33 cellular contexts compared by ENCODE assay signal in the genomic region with DNA sequence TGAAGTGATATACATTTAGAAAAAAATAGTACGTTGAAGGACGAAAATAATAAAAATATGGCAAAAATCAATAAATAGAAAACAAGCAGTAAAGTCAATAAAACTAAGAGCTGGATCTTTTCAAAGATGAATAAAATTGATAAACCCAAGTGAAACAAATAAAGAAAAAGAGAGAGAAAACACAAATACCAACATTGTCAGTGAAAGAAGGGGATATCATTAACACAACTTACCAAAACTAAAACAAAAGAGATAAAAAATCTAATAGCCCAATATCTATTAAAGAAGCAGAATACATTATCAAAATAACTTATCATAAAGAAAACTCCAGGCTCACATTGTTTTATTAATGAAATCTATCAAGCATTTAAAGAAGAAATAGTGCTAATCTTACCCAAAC.
"Had no signal": no experiment of that assay in that cellular context is flagged by ENCODE, and none has a peak within 500 bp of the region (broad histone marks: within the 10 kb centered on the region; RNA-seq: fewer than 3 reads in every experiment).

No MANE protein-coding gene starts in this region.

- FAIRE-seq: bronchial epithelial cell had no signal

- H3K27me3 ChIP-seq: adrenal gland, ascending aorta, body of pancreas, brain microvascular endothelial cell, breast epithelium, cardiac muscle cell had no signal

- ATAC-seq: activated naive CD4-positive, alpha-beta T cell treated with anti-CD3 and anti-CD28 coated beads, Interleukin-2, amount 50 U/mL, for 72 hours; activated naive CD8-positive, alpha-beta T cell treated with anti-CD3 and anti-CD28 coated beads, Interleukin-2, amount 50 U/mL, for 24 hours; activated T-cell treated with anti-CD3 and anti-CD28 coated beads, Interleukin-2, amount 50 U/mL, for 4 hours; activated T-cell treated with anti-CD3 and anti-CD28 coated beads, Interleukin-2, amount 50 U/mL, for 72 hours; activated T-helper 17 cell treated with anti-CD3 and anti-CD28 coated beads, Interleukin-2, amount 50 U/mL, for 72 hours; body of pancreas had no signal

- H3K36me3 ChIP-seq: adrenal gland, ascending aorta, brain microvascular endothelial cell, breast epithelium, cardiac muscle cell had no signal

- H3K4me3 ChIP-seq: adrenal gland, ascending aorta, body of pancreas, breast epithelium, cardiac muscle cell had no signal

- H3K4me1 ChIP-seq: adrenal gland, ascending aorta, breast epithelium had no signal

- H3K27ac ChIP-seq: adrenal gland, ascending aorta, body of pancreas, brain microvascular endothelial cell, breast epithelium, cardiac muscle cell had no signal

- H3K9me3 ChIP-seq: ascending aorta, body of pancreas had no signal

- DNase-seq: activated effector memory CD4-positive, alpha-beta T cell treated with anti-CD3 and anti-CD28 coated beads, Interleukin-2, amount 50 U/mL, for 16 hours; activated effector memory CD4-positive, alpha-beta T cell treated with Interleukin-2 at 50 U/mL for 16 hours; activated gamma-delta T cell; activated gamma-delta T cell treated with Interleukin-2 at 50 U/mL for 16 hours; activated naive CD4-positive, alpha-beta T cell; activated naive CD4-positive, alpha-beta T cell treated with anti-CD3 and anti-CD28 coated beads for 36 hours; activated naive CD4-positive, alpha-beta T cell treated with anti-CD3 and anti-CD28 coated beads, Interleukin-2, amount 10 ng/mL, durations not matched to agents 7 days and 5 days; activated naive CD4-positive, alpha-beta T cell treated with anti-CD3 and anti-CD28 coated beads, Interleukin-2, amount 50 U/mL, for 16 hours; activated naive CD4-positive, alpha-beta T cell treated with Interleukin-2 at 50 U/mL for 16 hours; activated naive CD8-positive, alpha-beta T cell treated with anti-CD3 and anti-CD28 coated beads for 36 hours; activated naive CD8-positive, alpha-beta T cell treated with anti-CD3 and anti-CD28 coated beads, Interleukin-2, amount 10 ng/mL, durations not matched to agents 7 days and 5 days; activated naive CD8-positive, alpha-beta T cell treated with anti-CD3 and anti-CD28 coated beads, Interleukin-2, amount 50 U/mL, for 24 hours; activated T-cell treated with anti-CD3 and anti-CD28 coated beads, Interleukin-2, amount 50 U/mL, for 1 hour; activated T-cell treated with anti-CD3 and anti-CD28 coated beads, Interleukin-2, amount 50 U/mL, for 24 hours; activated T-cell treated with anti-CD3 and anti-CD28 coated beads, Interleukin-2, amount 50 U/mL, for 4 hours; activated T-cell treated with anti-CD3 and anti-CD28 coated beads, Interleukin-2, amount 50 U/mL, for 48 hours; activated T-cell treated with anti-CD3 and anti-CD28 coated beads, Interleukin-2, amount 50 U/mL, for 72 hours; adrenal gland; amniotic stem cell; amygdala; anterior cingulate cortex; aorta; body of pancreas; brain microvascular endothelial cell; caudate nucleus; central memory CD4-positive, alpha-beta T cell; cerebellar nuclear complex had no signal
